ENCODE assay signal across 8 cellular contexts in genomic region chr5:52709171-52709925, GRCh38.
DNase-seq lines count a peak whose midpoint lies in the region; ATAC-seq and TF ChIP-seq lines count a peak whose summit lies in the region.

No MANE protein-coding gene starts in this region.

- 54% methylated on average over 6 of the region's 6 CpGs for WGBS in prostate gland

- no peaks in the 10 kb centered on the region for H3K79me2 ChIP-seq in Loucy (ENCODE audit: insufficient read depth, low read length)

- intact Hi-C loops in prostate gland (cut with DNase I), result no loop called here

- peak overlapping the region; percentile 20 for H3K9ac ChIP-seq in Loucy (ENCODE audit: low read depth, low read length, poor library complexity, severe bottlenecking)

- H3K27ac ChIP-seq in foreskin keratinocyte, result no peak overlapping the region
- H3K27ac ChIP-seq in effector memory CD4-positive, alpha-beta T cell (ENCODE audit: insufficient read depth, low read length, poor library complexity, severe bottlenecking), result no peak overlapping the region
- no peak overlapping the region for H3K27ac ChIP-seq in prostate gland

- no peak for TF ChIP-seq POLR2A in prostate gland (IDR thresholded peaks at IDR 0.05)

- H3K27me3 ChIP-seq in Loucy (ENCODE audit: insufficient read depth, low read length, poor library complexity, severe bottlenecking), result no peaks in the 10 kb centered on the region
- no peaks in the 10 kb centered on the region for H3K27me3 ChIP-seq in foreskin keratinocyte
- no peaks in the 10 kb centered on the region for H3K27me3 ChIP-seq in effector memory CD4-positive, alpha-beta T cell (replicated peaks; ENCODE audit: control insufficient read depth, insufficient read depth, low read length, poor library complexity, severe bottlenecking)
- H3K27me3 ChIP-seq in prostate gland (replicated peaks; ENCODE audit: insufficient read depth), result no peaks in the 10 kb centered on the region

- ATAC-seq in GM21381 (IDR thresholded peaks at IDR 0.05; ENCODE audit: unreplicated experiment), result peak; percentile 77
- ATAC-seq in foreskin keratinocyte, result peak; percentile 57

- TF ChIP-seq CTCF in Loucy (conservative IDR thresholded peaks at IDR 0.05; ENCODE audit: low read length), result no peak
- TF ChIP-seq CTCF in foreskin keratinocyte (conservative IDR thresholded peaks at IDR 0.05), result no peak
- no peak for TF ChIP-seq CTCF in prostate gland (IDR thresholded peaks at IDR 0.05)

- 0 out of 2 replicates have a peak, but pooled peaks cover 4% of the 10 kb centered on the region for H3F3A ChIP-seq in Loucy (ENCODE audit: low read depth)

- no peaks in the 10 kb centered on the region for H4K20me1 ChIP-seq in Loucy (ENCODE audit: insufficient read depth, low read length, poor library complexity, severe bottlenecking)

- peaks cover 80% of the 10 kb centered on the region for H3K4me1 ChIP-seq in Loucy (ENCODE audit: insufficient read depth, low read length, poor library complexity, severe bottlenecking)
- peaks cover 20% of the 10 kb centered on the region for H3K4me1 ChIP-seq in foreskin keratinocyte
- peaks cover 15% of the 10 kb centered on the region for H3K4me1 ChIP-seq in effector memory CD4-positive, alpha-beta T cell (ENCODE audit: control insufficient read depth, insufficient read depth, low read length, poor library complexity, severe bottlenecking)
- H3K4me1 ChIP-seq in prostate gland (replicated peaks), result no peaks in the 10 kb centered on the region

- H3K4me3 ChIP-seq in Loucy (ENCODE audit: low read length, poor library complexity, severe bottlenecking) (peak overlapping the region; percentile 57), prostate gland (no peak overlapping the region)
- H3K4me3 ChIP-seq in effector memory CD4-positive, alpha-beta T cell (ENCODE audit: insufficient read depth, low read depth, low read length, poor library complexity, severe bottlenecking), result no peak overlapping the region

- H3K9me3 ChIP-seq in Loucy (ENCODE audit: insufficient read depth, low read depth, low read length) (peaks cover 4% of the 10 kb centered on the region; the same call in 1 of the 2 replicates), prostate gland (no peaks in the 10 kb centered on the region)
- no peaks in the 10 kb centered on the region for H3K9me3 ChIP-seq in effector memory CD4-positive, alpha-beta T cell (ENCODE audit: control insufficient read depth, low read length)

- H3K36me3 ChIP-seq in Loucy (ENCODE audit: insufficient read depth, low read length) (no peaks in the 10 kb centered on the region), prostate gland (no peaks in the 10 kb centered on the region)
- H3K36me3 ChIP-seq in effector memory CD4-positive, alpha-beta T cell (ENCODE audit: control insufficient read depth, insufficient read depth, low read length), result no peaks in the 10 kb centered on the region

- peak overlapping the region; percentile 77 for H3K4me2 ChIP-seq in Loucy (ENCODE audit: low read depth, low read length, poor library complexity, severe bottlenecking)

- no peaks in the 10 kb centered on the region for H3K9me2 ChIP-seq in Loucy (replicated peaks; ENCODE audit: low read depth, low read length)

- DNase-seq in Daoy (ENCODE audit: low read depth) (peak; percentile 49), foreskin keratinocyte (peak in 1 of 2 donors; percentile 56), NCI-H2107 (lab: John Stamatoyannopoulos, UW) (no peak), prostate gland (ENCODE audit: low spot score) (no peak), anterior cingulate cortex (lab: John Stamatoyannopoulos, UW) (no peak)
- no peak for DNase-seq in effector memory CD4-positive, alpha-beta T cell

- no peak overlapping the region for H2AFZ ChIP-seq in Loucy (ENCODE audit: low read length)
